Comparison of ENCODE assay signal across 23 cellular contexts in the genomic region with DNA sequence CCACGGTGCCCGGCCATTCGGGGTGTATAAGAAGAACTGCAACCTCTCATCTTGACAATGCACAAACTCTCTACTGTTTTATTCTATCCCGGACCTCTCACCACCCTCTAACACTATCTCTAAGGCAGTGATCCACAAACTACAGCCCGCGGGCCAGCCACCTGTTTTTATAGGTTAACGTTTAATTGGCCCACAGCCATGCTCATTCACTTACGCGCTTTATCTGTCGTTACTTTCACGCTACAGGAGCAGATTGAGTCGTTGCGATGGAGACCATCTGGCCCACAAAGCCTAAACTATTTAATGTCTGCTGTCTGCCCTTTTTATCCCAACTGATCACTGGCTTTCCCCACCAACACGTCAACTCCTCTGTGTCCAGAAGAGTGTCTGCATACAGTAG.
"Had no signal": no experiment of that assay in that cellular context is flagged by ENCODE, and none has a peak within 500 bp of the region (broad histone marks: within the 10 kb centered on the region; RNA-seq: fewer than 3 reads in every experiment).

No MANE protein-coding gene starts in this region.

- H2AFZ ChIP-seq: hepatocyte had no signal

- ATAC-seq: activated CD8-positive, alpha-beta memory T cell treated with anti-CD3 and anti-CD28 coated beads, Interleukin-2, amount 10 ng/mL, durations not matched to agents 7 days and 5 days; activated CD8-positive, alpha-beta T cell treated with anti-CD3 and anti-CD28 coated beads, Interleukin-2, amount 10 ng/mL, durations not matched to agents 7 days and 5 days; activated naive CD4-positive, alpha-beta T cell treated with anti-CD3 and anti-CD28 coated beads, Interleukin-2, amount 50 U/mL, for 72 hours; activated T-cell treated with anti-CD3 and anti-CD28 coated beads, Interleukin-2, amount 50 U/mL, for 72 hours; gastrocnemius medialis; left cardiac atrium; right cardiac atrium had no signal

- DNase-seq: activated B cell treated with CpG ODN at 0.5 μM for 24 hours; activated CD4-positive, alpha-beta T cell treated with anti-CD3 and anti-CD28 coated beads, Interleukin-2, amount 50 U/mL, for 1 hour; activated CD8-positive, alpha-beta memory T cell treated with anti-CD3 and anti-CD28 coated beads, Interleukin-2, amount 10 ng/mL, durations not matched to agents 7 days and 5 days; activated CD8-positive, alpha-beta T cell treated with anti-CD3 and anti-CD28 coated beads, Interleukin-2, amount 10 ng/mL, durations not matched to agents 7 days and 5 days; activated naive CD4-positive, alpha-beta T cell; activated T-cell treated with anti-CD3 and anti-CD28 coated beads, Interleukin-2, amount 50 U/mL, for 72 hours; anterior cingulate cortex; effector memory CD4-positive, alpha-beta T cell; gastrocnemius medialis; left cardiac atrium; mammary epithelial cell; naive B cell; nephron progenitor cell; pancreas; right cardiac atrium; spleen; stimulated activated naive CD4-positive, alpha-beta T cell had no signal

- H3K36me3 ChIP-seq: gastrocnemius medialis, neutrophil, pancreas, spleen, tibial nerve had no signal

- H3K4me3 ChIP-seq: coronary artery, dorsolateral prefrontal cortex, gastrocnemius medialis, hepatocyte, pancreas, spleen, tibial nerve had no signal

- H3K27ac ChIP-seq: coronary artery, dorsolateral prefrontal cortex, gastrocnemius medialis, hepatocyte, neutrophil, pancreas, spleen, tibial nerve had no signal

- H3K79me2 ChIP-seq: hepatocyte had no signal

- H3K9me3 ChIP-seq: neutrophil, pancreas had no signal

- H3K4me1 ChIP-seq: gastrocnemius medialis, pancreas, spleen, tibial nerve had no signal

- H3K27me3 ChIP-seq: dorsolateral prefrontal cortex, gastrocnemius medialis, hepatocyte, neutrophil, pancreas, tibial nerve had no signal

- H3K4me2 ChIP-seq: hepatocyte had no signal
